Comparison of ENCODE assay signal across 8 cellular contexts in the genomic region with DNA sequence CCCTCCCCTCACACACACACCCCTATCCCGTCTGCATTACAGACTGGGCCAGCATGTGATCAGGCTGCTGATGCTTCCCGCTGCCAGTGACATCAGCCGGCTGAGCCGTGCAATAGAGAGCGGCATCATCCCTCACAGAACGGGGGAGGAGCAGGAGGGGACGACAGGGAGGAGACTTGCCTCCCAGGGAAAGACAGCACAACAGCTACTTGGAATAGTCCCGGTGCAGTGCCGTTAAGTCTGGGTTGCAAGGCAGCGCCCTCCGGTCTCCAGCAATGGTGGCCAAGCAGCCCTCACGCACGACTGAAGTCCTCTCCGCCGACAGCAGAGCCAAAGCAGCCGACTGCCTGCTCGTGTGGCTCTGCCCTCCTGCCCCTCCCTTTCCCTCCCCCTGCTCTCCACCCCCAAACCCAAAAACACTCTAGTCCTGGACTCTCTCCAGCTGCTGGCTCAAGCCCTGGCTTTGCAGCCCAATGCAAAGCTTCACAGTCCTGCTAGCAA. TPM values are rescaled to one million over a fixed set of nuclear protein-coding genes. Genes with fewer than 3 reads are reported as not detected.
DNase-seq lines count a peak whose midpoint lies in the region; ATAC-seq and TF ChIP-seq lines count a peak whose summit lies in the region.

No MANE protein-coding gene starts in this region.

- no peak for TF ChIP-seq CTCF in type B pancreatic cell (conservative IDR thresholded peaks at IDR 0.05)

- DNase-seq in EH (ENCODE audit: low read depth), result peak; percentile 83
- peak; percentile 26 for DNase-seq in NCI-H2227 treated with DMSO at 0.1 percent for 48 hours (lab: John Stamatoyannopoulos, UW)
- DNase-seq in epidermal melanocyte (ENCODE audit: insufficient read length, low spot score), result peak; percentile 85
- peak; percentile 74 for DNase-seq in mesenchymal stem cell
- DNase-seq in type B pancreatic cell (ENCODE audit: extremely low spot score, unreplicated experiment), result no peak
- DNase-seq in OCI-M1 (lab: John Stamatoyannopoulos, UW), result no peak
- no peak for DNase-seq in activated CD4-positive, alpha-beta T cell treated with anti-CD3 and anti-CD28 coated beads, Interleukin-2, amount 50 U/mL, for 4 hours

- peak overlapping the region; percentile 66 for H3K4me2 ChIP-seq in mesenchymal stem cell (ENCODE audit: low read length, poor library complexity, severe bottlenecking)

- H3K27ac Mint-ChIP-seq in type B pancreatic cell, result no peak overlapping the region

- peak overlapping the region in 1 of 2 experiments; percentile 48 for H3K23ac ChIP-seq in mesenchymal stem cell (ENCODE audit: low read length in 2 of 2)

- H3K27me3 Mint-ChIP-seq in type B pancreatic cell, result peaks cover 52% of the 10 kb centered on the region

- H3K36me3 Mint-ChIP-seq in type B pancreatic cell, result no peaks in the 10 kb centered on the region

- H3K79me1 ChIP-seq in mesenchymal stem cell (replicated peaks; ENCODE audit: low read length, poor library complexity, severe bottlenecking), result no peaks in the 10 kb centered on the region

- H2BK15ac ChIP-seq in mesenchymal stem cell (ENCODE audit: low read depth, poor library complexity, severe bottlenecking), result no peak overlapping the region

- ATAC-seq in GM21528 (IDR thresholded peaks at IDR 0.05; ENCODE audit: low FRiP score, unreplicated experiment), result no peak

- peak overlapping the region; percentile 37 to 78 for H3K4me3 ChIP-seq in mesenchymal stem cell (ENCODE audit: insufficient read depth in 1 of 2, low read depth in 1 of 2, low read length in 2 of 2)

- peaks cover 10% of the 10 kb centered on the region for H3K4me1 Mint-ChIP-seq in type B pancreatic cell (ENCODE audit: unreplicated experiment)

- peaks cover 0 to 12% of the 10 kb centered on the region in 2 experiments for H3K27me3 ChIP-seq in mesenchymal stem cell (ENCODE audit: control insufficient read depth in 1 of 2, insufficient read depth in 1 of 2, low read length in 2 of 2)

- H3K4ac ChIP-seq in mesenchymal stem cell (ENCODE audit: low read depth in 1 of 2, low read length in 2 of 2), result no peak overlapping the region

- H2AFZ ChIP-seq in mesenchymal stem cell (ENCODE audit: low read depth, low read length), result peak overlapping the region; percentile 98

- H3K14ac ChIP-seq in mesenchymal stem cell (ENCODE audit: low read length in 2 of 2), result peak overlapping the region in 1 of 2 experiments; percentile 69

- peak overlapping the region; percentile 65 for H3K4me3 Mint-ChIP-seq in type B pancreatic cell

- peaks cover 11% of the 10 kb centered on the region for H3K4me1 ChIP-seq in mesenchymal stem cell (ENCODE audit: control insufficient read depth, insufficient read depth, low read depth, low read length)

- H3K9me3 Mint-ChIP-seq in type B pancreatic cell, result no peaks in the 10 kb centered on the region

- WGBS in mesenchymal stem cell, result 8% methylated on average over 16 of the region's 17 CpGs

- H2BK120ac ChIP-seq in mesenchymal stem cell (ENCODE audit: low read depth, low read length), result no peak overlapping the region

- H3K9me3 ChIP-seq in mesenchymal stem cell (ENCODE audit: control insufficient read depth, low read length), result no peaks in the 10 kb centered on the region

- H3K9ac ChIP-seq in mesenchymal stem cell (ENCODE audit: low read length), result peak overlapping the region; percentile 92

- no peak overlapping the region for H2BK5ac ChIP-seq in mesenchymal stem cell (ENCODE audit: low read depth, low read length, poor library complexity, severe bottlenecking)

- H3K18ac ChIP-seq in mesenchymal stem cell (ENCODE audit: low read depth in 1 of 2, low read length in 2 of 2), result no peak overlapping the region

- no peak overlapping the region for H3K27ac ChIP-seq in mesenchymal stem cell (ENCODE audit: low read length, poor library complexity, severe bottlenecking)

- H2BK12ac ChIP-seq in mesenchymal stem cell (ENCODE audit: low read length in 2 of 2), result no peak overlapping the region

- H4K8ac ChIP-seq in mesenchymal stem cell (ENCODE audit: low read length), result peak overlapping the region; percentile 55

- peaks cover 0 to 24% of the 10 kb centered on the region in 2 experiments for H3K36me3 ChIP-seq in mesenchymal stem cell (ENCODE audit: control insufficient read depth in 1 of 2, insufficient read depth in 2 of 2, low read depth in 1 of 2, low read length in 2 of 2)

- no peak overlapping the region for H4K91ac ChIP-seq in mesenchymal stem cell (ENCODE audit: low read length)

- H2AK5ac ChIP-seq in mesenchymal stem cell (ENCODE audit: low read length, severe bottlenecking), result no peak overlapping the region

RNA-seq across cellular contexts. Expression of a gene that starts 31.5 kb away (rescaled TPM):
- 3,754 TPM for polyA plus RNA-seq in mesenchymal stem cell (2013, experiment 1 of 2)
- polyA plus RNA-seq in mesenchymal stem cell (2013, experiment 2 of 2), result 3,596 TPM
- 2,088 and 2,219 TPM in 2 replicates for total RNA-seq in type B pancreatic cell (ENCODE audit: low replicate concordance)

Comparison
In these comparisons a context has a peak if more than half of its experiments do, and no peak if none do; other contexts are left out.
1. DNase-seq: peak in EH (single experiment), NCI-H2227 treated with DMSO at 0.1 percent for 48 hours (single experiment), epidermal melanocyte (single experiment) and mesenchymal stem cell (single experiment); none in type B pancreatic cell (single experiment), OCI-M1 (single experiment) and activated CD4-positive, alpha-beta T cell treated with anti-CD3 and anti-CD28 coated beads, Interleukin-2, amount 50 U/mL, for 4 hours (0 of 2).